Comparison of ENCODE assay signal across 18 cellular contexts in the genomic region with DNA sequence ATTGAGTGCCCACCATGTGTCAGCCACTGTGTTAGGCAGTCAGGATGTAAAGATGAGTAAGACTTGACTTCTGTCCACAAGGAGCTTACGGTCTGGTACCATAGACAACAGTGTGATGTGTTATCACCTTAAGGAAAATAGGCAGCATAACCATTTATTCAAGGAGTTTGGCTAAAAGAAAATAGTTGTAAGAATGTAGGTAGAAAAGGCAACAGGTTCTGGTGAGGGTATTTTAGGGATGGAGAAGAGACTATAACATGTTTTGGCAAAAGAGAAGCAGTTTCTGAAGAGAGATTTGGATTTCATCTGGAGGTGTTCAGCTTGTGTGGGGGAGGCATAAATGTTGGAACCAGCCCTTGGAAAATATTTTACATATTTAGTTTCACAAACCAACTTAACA.
DNase-seq lines count a peak whose midpoint lies in the region; ATAC-seq and TF ChIP-seq lines count a peak whose summit lies in the region.
"Had no signal": no experiment of that assay in that cellular context is flagged by ENCODE, and none has a peak within 500 bp of the region (broad histone marks: within the 10 kb centered on the region; RNA-seq: fewer than 3 reads in every experiment).

No MANE protein-coding gene starts in this region.

- H3K27ac ChIP-seq in HEK293 (ENCODE audit: extremely low read depth, low read depth, low read length) (no peak overlapping the region), gastroesophageal sphincter (peak overlapping the region; percentile 2 to 68 (median 22)), Peyer's patch (no peak overlapping the region)
- H3K27ac ChIP-seq: 22Rv1; A549; BLaER1 treated with 17β-estradiol and CSF1 and Interleukin-3, amounts not matched to agents 10 nM and 100 nM; C4-2B had no signal

- peaks cover 29% of the 10 kb centered on the region for H3K4me1 Mint-ChIP-seq in chondrocyte (ENCODE audit: low read depth)
- H3K4me1 Mint-ChIP-seq: B cell had no signal

- H3K4me1 ChIP-seq in HEK293 (ENCODE audit: control insufficient read depth, insufficient read depth, low read length): no peaks in the 10 kb centered on the region
- H3K4me1 ChIP-seq in gastroesophageal sphincter: peaks cover 0 to 19% (median 7%) of the 10 kb centered on the region in 3 donors
- H3K4me1 ChIP-seq in Peyer's patch: no peaks in the 10 kb centered on the region
- H3K4me1 ChIP-seq: A549; BLaER1 treated with 17β-estradiol and CSF1 and Interleukin-3, amounts not matched to agents 10 nM and 100 nM; Caco-2 had no signal

- H3K27me3 Mint-ChIP-seq in chondrocyte (ENCODE audit: low read depth): no peaks in the 10 kb centered on the region
- H3K27me3 Mint-ChIP-seq: CD4-positive, alpha-beta T cell had no signal

- ATAC-seq in gastroesophageal sphincter: no peak
- ATAC-seq: A549; CD8-positive, alpha-beta T cell had no signal

- CTCF ChIA-PET in HEK293 (lab: Yijun Ruan, JAX): interaction anchor here (0.6 to 3.1 kb wide), 8 partner anchors 12 to 636 kb away, joined by 3 to 13 read pairs (median 3); no protein-coding TSS in a partner anchor

- H3K9me3 Mint-ChIP-seq in chondrocyte (ENCODE audit: low read depth): no peaks in the 10 kb centered on the region
- H3K9me3 Mint-ChIP-seq: CD4-positive, alpha-beta T cell; CD8-positive, alpha-beta T cell had no signal

- TF ChIP-seq CTCF in HEK293 (tag by site-specific recombination; IDR thresholded peaks at IDR 0.05): no peak
- no peak for TF ChIP-seq CTCF in chondrocyte (IDR thresholded peaks at IDR 0.05)
- TF ChIP-seq CTCF in gastroesophageal sphincter (IDR thresholded peaks at IDR 0.05): no peak
- no peak for TF ChIP-seq CTCF in Peyer's patch (IDR thresholded peaks at IDR 0.05)

- H3K27me3 ChIP-seq in gastroesophageal sphincter (no peaks in the 10 kb centered on the region), Peyer's patch (no peaks in the 10 kb centered on the region)
- H3K27me3 ChIP-seq: BLaER1 treated with 17β-estradiol and CSF1 and Interleukin-3, amounts not matched to agents 10 nM and 100 nM had no signal

- DNase-seq in chondrocyte (ENCODE audit: low spot score) (no peak), NCI-H2171 (lab: John Stamatoyannopoulos, UW) (no peak), Peyer's patch (no peak), NOMO-1 treated with dmso at 0.1 percent for 144 hours (lab: John Stamatoyannopoulos, UW; ENCODE audit: unreplicated experiment) (no peak)
- DNase-seq: AML-193; Caco-2; Calu3; CD4-positive, alpha-beta T cell; CD8-positive, alpha-beta T cell; DMS79 treated with DMSO at 0.1 percent for 48 hours; GF-D8 had no signal

- WGBS in gastroesophageal sphincter (ENCODE audit: low coverage in 1 of 2), 2 donors: 57 to 77% methylated on average over 1 of the region's 1 CpG

- TF ChIP-seq EP300 in gastroesophageal sphincter (IDR thresholded peaks at IDR 0.05): no peak

- H3K36me3 ChIP-seq in HEK293 (ENCODE audit: control insufficient read depth in 2 of 2, insufficient read depth in 1 of 2, low read length in 2 of 2): peaks cover 15 to 34% of the 10 kb centered on the region in 2 experiments
- peaks cover 0 to 10% of the 10 kb centered on the region in 2 donors for H3K36me3 ChIP-seq in gastroesophageal sphincter
- H3K36me3 ChIP-seq in Peyer's patch: peaks cover 0 to 27% (median 0%) of the 10 kb centered on the region in 3 donors

- peak overlapping the region; percentile 10 for H3K27ac Mint-ChIP-seq in chondrocyte (ENCODE audit: unreplicated experiment)
- H3K27ac Mint-ChIP-seq: B cell; CD4-positive, alpha-beta T cell; CD8-positive, alpha-beta T cell had no signal

- POLR2A ChIA-PET in HEK293 (lab: Yijun Ruan, JAX): no interaction called here

- TF ChIP-seq POLR2A in gastroesophageal sphincter (IDR thresholded peaks at IDR 0.05) (no peak), Peyer's patch (IDR thresholded peaks at IDR 0.05) (no peak)

- H3K36me3 Mint-ChIP-seq in chondrocyte (ENCODE audit: low read depth): peaks cover 6% of the 10 kb centered on the region

- H3K9me3 ChIP-seq in HEK293 (ENCODE audit: control insufficient read depth, insufficient read depth, low read depth, low read length): no peaks in the 10 kb centered on the region
- no peaks in the 10 kb centered on the region for H3K9me3 ChIP-seq in gastroesophageal sphincter
- no peaks in the 10 kb centered on the region for H3K9me3 ChIP-seq in Peyer's patch
- H3K9me3 ChIP-seq: A549; BLaER1 treated with 17β-estradiol and CSF1 and Interleukin-3, amounts not matched to agents 10 nM and 100 nM; Caco-2 had no signal

- H3K4me3 ChIP-seq in HEK293 (ENCODE audit: low read depth, low read length) (no peak overlapping the region), gastroesophageal sphincter (no peak overlapping the region), Peyer's patch (no peak overlapping the region)
- H3K4me3 ChIP-seq: A549; BLaER1 treated with 17β-estradiol and CSF1 and Interleukin-3, amounts not matched to agents 10 nM and 100 nM had no signal

- H3K4me3 Mint-ChIP-seq in chondrocyte (ENCODE audit: unreplicated experiment): no peak overlapping the region
- H3K4me3 Mint-ChIP-seq: B cell; CD4-positive, alpha-beta T cell; CD8-positive, alpha-beta T cell had no signal

TF ChIP-seq in HEK293, 187 proteins besides CTCF, POLR2A, EP300 and RAD21:
- TF ChIP-seq, protein P1, sequence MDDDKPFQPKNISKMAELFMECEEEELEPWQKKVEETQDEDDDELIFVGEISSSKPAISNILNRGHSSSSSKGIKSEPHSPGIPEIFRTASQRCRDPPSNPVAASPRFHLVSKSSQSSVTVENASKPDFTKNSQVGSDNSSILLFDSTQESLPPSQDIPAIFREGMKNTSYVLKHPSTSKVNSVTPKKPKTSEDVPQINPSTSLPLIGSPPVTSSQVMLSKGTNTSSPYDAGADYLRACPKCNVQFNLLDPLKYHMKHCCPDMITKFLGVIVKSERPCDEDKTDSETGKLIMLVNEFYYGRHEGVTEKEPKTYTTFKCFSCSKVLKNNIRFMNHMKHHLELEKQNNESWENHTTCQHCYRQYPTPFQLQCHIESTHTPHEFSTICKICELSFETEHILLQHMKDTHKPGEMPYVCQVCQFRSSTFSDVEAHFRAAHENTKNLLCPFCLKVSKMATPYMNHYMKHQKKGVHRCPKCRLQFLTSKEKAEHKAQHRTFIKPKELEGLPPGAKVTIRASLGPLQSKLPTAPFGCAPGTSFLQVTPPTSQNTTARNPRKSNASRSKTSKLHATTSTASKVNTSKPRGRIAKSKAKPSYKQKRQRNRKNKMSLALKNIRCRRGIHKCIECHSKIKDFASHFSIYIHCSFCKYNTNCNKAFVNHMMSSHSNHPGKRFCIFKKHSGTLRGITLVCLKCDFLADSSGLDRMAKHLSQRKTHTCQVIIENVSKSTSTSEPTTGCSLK (tag by site-specific recombination; IDR thresholded peaks at IDR 0.05): no peak
- TF ChIP-seq ZNF610 (tag by site-specific recombination; IDR thresholded peaks at IDR 0.05; ENCODE audit: borderline replicate concordance) (no peak), SCRT2 (tag by site-specific recombination; IDR thresholded peaks at IDR 0.05) (peak; percentile 59), ZNF398 (tag by site-specific recombination; IDR thresholded peaks at IDR 0.05) (no peak), SCRT1 (tag by site-specific recombination; IDR thresholded peaks at IDR 0.05; ENCODE audit: borderline replicate concordance) (0 out of 2 replicates have a peak, but pooled peaks have one; percentile 52), HOXA7 (CRISPR knock-in tag; IDR thresholded peaks at IDR 0.05; ENCODE audit: borderline replicate concordance) (no peak)
TF ChIP-seq in HEK293: peak in this region for 2.

Comparison
In these comparisons a context has a peak if more than half of its experiments do, and no peak if none do; other contexts are left out.
1. H3K27ac ChIP-seq: peak in gastroesophageal sphincter (4 of 4); none in HEK293 (single experiment) and Peyer's patch (0 of 4).